Comparison of ENCODE assay signal across 24 cellular contexts in genomic region chr16:76176616-76177015, GRCh38.
"Had no signal": no experiment of that assay in that cellular context is flagged by ENCODE, and none has a peak within 500 bp of the region (broad histone marks: within the 10 kb centered on the region; RNA-seq: fewer than 3 reads in every experiment).

No MANE protein-coding gene starts in this region.

- ATAC-seq: foreskin keratinocyte; left colon; left ventricle myocardium superior; natural killer cell treated with Interleukin-12 subunit alpha and Interleukin-12 subunit beta and Interleukin-15 and Interleukin-18, amount 100 ng/mL, for 72 hours; sciatic nerve; stimulated activated memory B cell treated with anti-CD40 and anti-IgM and Interleukin-4, amounts not matched to agents 10 μg/mL and 1 μg/mL and 100 μg/mL, for 72 hours had no signal

- H3K4me1 ChIP-seq: foreskin keratinocyte, spleen, tibial artery, upper lobe of left lung, uterus had no signal

- H3K36me3 ChIP-seq: neutrophil, spleen, tibial artery, upper lobe of left lung, uterus had no signal

- H3K4me3 ChIP-seq: lung, spleen, tibial artery, upper lobe of left lung, uterus had no signal

- H3K9me3 ChIP-seq: neutrophil, tibial artery had no signal

- H3K27me3 ChIP-seq: foreskin keratinocyte, neutrophil, spleen, tibial artery, upper lobe of left lung, uterus had no signal

- DNase-seq: dermis blood vessel endothelial cell; effector CD4-positive, alpha-beta T cell; endodermal cell; erythroblast; foreskin keratinocyte; kidney; left colon; left ventricle myocardium superior; mesenchymal stem cell; midbrain; posterior cingulate gyrus; spleen; stimulated activated CD4-positive, alpha-beta T cell treated with anti-CD3 and anti-CD28 coated beads, Interleukin-15, amount 100 ng/mL, for 24 hours; stimulated activated CD4-positive, alpha-beta T cell treated with anti-CD3 and anti-CD28 coated beads, Interleukin-1b, Interleukin-23, amount 100 ng/mL, for 48 hours; stimulated activated CD4-positive, alpha-beta T cell treated with anti-CD3 and anti-CD28 coated beads, Interleukin-4, amount 100 ng/mL, for 24 hours; tibial artery; upper lobe of left lung; uterus had no signal

- H3K27ac ChIP-seq: foreskin keratinocyte, neutrophil, spleen, tibial artery, upper lobe of left lung, uterus had no signal

- FAIRE-seq: endothelial cell of umbilical vein, kidney had no signal
